ENCODE assay signal across 8 cellular contexts in genomic region chr2:42125887-42126594, GRCh38. TPM values are rescaled to one million over a fixed set of nuclear protein-coding genes. Genes with fewer than 3 reads are reported as not detected.
DNase-seq lines count a peak whose midpoint lies in the region; ATAC-seq lines count a peak whose summit lies in the region.

No MANE protein-coding gene starts in this region.

- no peaks in the 10 kb centered on the region for H3K36me3 Mint-ChIP-seq in IgD-negative memory B cell
- H3K36me3 Mint-ChIP-seq in dendritic cell treated with granulocyte-macrophage colony-stimulating factor and Interleukin-4, amounts not matched to agents 40 ng/mL and 50 ng/mL, for 4 days (ENCODE audit: low read depth) = peaks cover 7% of the 10 kb centered on the region
- peaks cover 6% of the 10 kb centered on the region for H3K36me3 Mint-ChIP-seq in natural killer cell treated with Interleukin-12 subunit alpha and Interleukin-12 subunit beta and Interleukin-15 and Interleukin-18, amount 100 ng/mL, for 72 hours

- ATAC-seq in natural killer cell treated with Interleukin-12 subunit alpha and Interleukin-12 subunit beta and Interleukin-15 and Interleukin-18, amount 100 ng/mL, for 72 hours = peak in 1 of 2 donors; percentile 44
- ATAC-seq in GM21786 (IDR thresholded peaks at IDR 0.05; ENCODE audit: unreplicated experiment) = no peak

- H3K27ac Mint-ChIP-seq in IgD-negative memory B cell = peak overlapping the region in 2 of 3 donors; percentile 65 to 82
- H3K27ac Mint-ChIP-seq in dendritic cell treated with granulocyte-macrophage colony-stimulating factor and Interleukin-4, amounts not matched to agents 40 ng/mL and 50 ng/mL, for 4 days = peak overlapping the region; percentile 72
- peak overlapping the region; percentile 64 to 79 for H3K27ac Mint-ChIP-seq in natural killer cell treated with Interleukin-12 subunit alpha and Interleukin-12 subunit beta and Interleukin-15 and Interleukin-18, amount 100 ng/mL, for 72 hours

- peaks cover 52 to 61% (median 54%) of the 10 kb centered on the region in 3 donors for H3K4me1 Mint-ChIP-seq in IgD-negative memory B cell
- peaks cover 49% of the 10 kb centered on the region for H3K4me1 Mint-ChIP-seq in dendritic cell treated with granulocyte-macrophage colony-stimulating factor and Interleukin-4, amounts not matched to agents 40 ng/mL and 50 ng/mL, for 4 days (ENCODE audit: low read depth)
- peaks cover 54 to 75% of the 10 kb centered on the region in 2 donors for H3K4me1 Mint-ChIP-seq in natural killer cell treated with Interleukin-12 subunit alpha and Interleukin-12 subunit beta and Interleukin-15 and Interleukin-18, amount 100 ng/mL, for 72 hours (ENCODE audit: low read depth in 2 of 2)

- intact Hi-C loops in dendritic cell treated with granulocyte-macrophage colony-stimulating factor and Interleukin-4, amounts not matched to agents 40 ng/mL and 50 ng/mL, for 4 days (cut with micrococcal nuclease) = no loop called here

- H3K27me3 Mint-ChIP-seq in IgD-negative memory B cell = no peaks in the 10 kb centered on the region
- H3K27me3 Mint-ChIP-seq in dendritic cell treated with granulocyte-macrophage colony-stimulating factor and Interleukin-4, amounts not matched to agents 40 ng/mL and 50 ng/mL, for 4 days = peaks cover 51% of the 10 kb centered on the region
- H3K27me3 Mint-ChIP-seq in natural killer cell treated with Interleukin-12 subunit alpha and Interleukin-12 subunit beta and Interleukin-15 and Interleukin-18, amount 100 ng/mL, for 72 hours = no peaks in the 10 kb centered on the region

- DNase-seq in CMK (ENCODE audit: low read depth) = peak; percentile 29
- DNase-seq in natural killer cell treated with Interleukin-12 subunit alpha and Interleukin-12 subunit beta and Interleukin-15 and Interleukin-18, amount 100 ng/mL, for 72 hours (ENCODE audit: low spot score) = no peak
- DNase-seq in EL = no peak
- no peak for DNase-seq in effector CD4-positive, alpha-beta T cell
- no peak for DNase-seq in retina

- peak overlapping the region in 2 of 4 donors; percentile 72 to 81 for H3K4me3 Mint-ChIP-seq in IgD-negative memory B cell
- no peak overlapping the region for H3K4me3 Mint-ChIP-seq in dendritic cell treated with granulocyte-macrophage colony-stimulating factor and Interleukin-4, amounts not matched to agents 40 ng/mL and 50 ng/mL, for 4 days
- peak overlapping the region; percentile 46 for H3K4me3 Mint-ChIP-seq in natural killer cell treated with Interleukin-12 subunit alpha and Interleukin-12 subunit beta and Interleukin-15 and Interleukin-18, amount 100 ng/mL, for 72 hours

- H3K9me3 Mint-ChIP-seq in IgD-negative memory B cell = peaks cover 0 to 2% (median 0%) of the 10 kb centered on the region in 3 donors
- peaks cover 9% of the 10 kb centered on the region for H3K9me3 Mint-ChIP-seq in dendritic cell treated with granulocyte-macrophage colony-stimulating factor and Interleukin-4, amounts not matched to agents 40 ng/mL and 50 ng/mL, for 4 days
- no peaks in the 10 kb centered on the region for H3K9me3 Mint-ChIP-seq in natural killer cell treated with Interleukin-12 subunit alpha and Interleukin-12 subunit beta and Interleukin-15 and Interleukin-18, amount 100 ng/mL, for 72 hours

RNA-seq across cellular contexts. Expression of gene EML4, which starts 43.1 kb away (rescaled TPM):
- polyA plus RNA-seq in IgD-negative memory B cell = 78.3 TPM
- total RNA-seq in natural killer cell treated with Interleukin-12 subunit alpha and Interleukin-12 subunit beta and Interleukin-15 and Interleukin-18, amount 100 ng/mL, for 72 hours = 100 to 1,000 TPM in 1 of 2 donors, 10 to 100 TPM in 1; 73.4 to 140 TPM
